In genomic region chr19:16207063-16207462, GRCh38 we compare ENCODE assay signal across 22 cellular contexts. TPM values are rescaled to one million over a fixed set of nuclear protein-coding genes. Genes with fewer than 3 reads are reported as not detected.
DNase-seq lines count a peak whose midpoint lies in the region; ATAC-seq and TF ChIP-seq lines count a peak whose summit lies in the region.
"Had no signal": no experiment of that assay in that cellular context is flagged by ENCODE, and none has a peak within 500 bp of the region (broad histone marks: within the 10 kb centered on the region; RNA-seq: fewer than 3 reads in every experiment).

No MANE protein-coding gene starts in this region.

- BruUV-seq in Caco-2 (replicated peaks; lab: Mats Ljungman, UMichigan): no TSS peak

- no peaks in the 10 kb centered on the region for H3K27me3 Mint-ChIP-seq in CD14-positive monocyte (ENCODE audit: low read depth in 3 of 3)
- no peaks in the 10 kb centered on the region for H3K27me3 Mint-ChIP-seq in Caco-2 (ENCODE audit: insufficient read depth, unreplicated experiment)
- no peaks in the 10 kb centered on the region for H3K27me3 Mint-ChIP-seq in activated T-helper 17 cell treated with anti-CD3 and anti-CD28 coated beads, Interleukin-2, amount 50 U/mL, for 72 hours
- no peaks in the 10 kb centered on the region for H3K27me3 Mint-ChIP-seq in naive thymus-derived CD4-positive, alpha-beta T cell
- H3K27me3 Mint-ChIP-seq: activated CD8-positive, alpha-beta memory T cell treated with anti-CD3 and anti-CD28 coated beads, Interleukin-2, amount 10 ng/mL, durations not matched to agents 7 days and 5 days had no signal

- H3K4me3 Mint-ChIP-seq in CD14-positive monocyte (no peak overlapping the region), Caco-2 (ENCODE audit: unreplicated experiment) (no peak overlapping the region)
- H3K4me3 Mint-ChIP-seq in activated T-helper 17 cell treated with anti-CD3 and anti-CD28 coated beads, Interleukin-2, amount 50 U/mL, for 72 hours: peak overlapping the region; percentile 20
- H3K4me3 Mint-ChIP-seq in naive thymus-derived CD4-positive, alpha-beta T cell: peak overlapping the region in 1 of 10 donors; percentile 14
- H3K4me3 Mint-ChIP-seq: activated CD8-positive, alpha-beta memory T cell treated with anti-CD3 and anti-CD28 coated beads, Interleukin-2, amount 10 ng/mL, durations not matched to agents 7 days and 5 days had no signal

- H3K4me1 Mint-ChIP-seq in CD14-positive monocyte (peaks cover under 1% of the 10 kb centered on the region), Caco-2 (ENCODE audit: low read depth, unreplicated experiment) (no peaks in the 10 kb centered on the region)
- peaks cover 37% of the 10 kb centered on the region for H3K4me1 Mint-ChIP-seq in activated T-helper 17 cell treated with anti-CD3 and anti-CD28 coated beads, Interleukin-2, amount 50 U/mL, for 72 hours
- H3K4me1 Mint-ChIP-seq in naive thymus-derived CD4-positive, alpha-beta T cell: peaks cover 20 to 60% (median 50%) of the 10 kb centered on the region in 7 donors

- H3K4me1 ChIP-seq in Caco-2: no peaks in the 10 kb centered on the region
- peaks cover 0 to 7% of the 10 kb centered on the region in 2 donors for H3K4me1 ChIP-seq in naive thymus-derived CD4-positive, alpha-beta T cell (ENCODE audit: control insufficient read depth in 2 of 2, insufficient read depth in 2 of 2, low read length in 2 of 2)
- H3K4me1 ChIP-seq: suprapubic skin had no signal

- intact Hi-C loops in CD14-positive monocyte (cut with micrococcal nuclease): no loop called here
- intact Hi-C loops in Caco-2 (cut with micrococcal nuclease; ENCODE audit: unreplicated experiment): no loop called here
- intact Hi-C loops in naive thymus-derived CD4-positive, alpha-beta T cell (cut with micrococcal nuclease): no loop called here

- no peaks in the 10 kb centered on the region for H3K27me3 ChIP-seq in Caco-2 (replicated peaks; ENCODE audit: control insufficient read depth, insufficient read depth, low read length)
- no peaks in the 10 kb centered on the region for H3K27me3 ChIP-seq in naive thymus-derived CD4-positive, alpha-beta T cell (ENCODE audit: control insufficient read depth in 2 of 2, insufficient read depth in 2 of 2, low read length in 2 of 2)
- H3K27me3 ChIP-seq: right atrium auricular region, suprapubic skin had no signal

- CTCF ChIA-PET in Caco-2 (lab: Charles Lee): interaction anchor here (0.7 kb wide), 1 partner anchor 249 kb away, joined by 3 read pairs; no protein-coding TSS in a partner anchor
- CTCF ChIA-PET in naive thymus-derived CD4-positive, alpha-beta T cell (lab: Charles Lee): interaction anchor here (1.5 kb wide), 1 partner anchor 40 kb away, joined by 4 read pairs; no protein-coding TSS in a partner anchor
- CTCF ChIA-PET in HEK293T (lab: Yijun Ruan, JAX): no interaction called here

- DNase-seq in CD14-positive monocyte (ENCODE audit: low spot score) (peak; percentile 28), Caco-2 (no peak), HEK293T (ENCODE audit: extremely low spot score) (no peak), foreskin fibroblast (no peak)
- DNase-seq in naive thymus-derived CD4-positive, alpha-beta T cell: no peak
- DNase-seq: activated CD4-positive, alpha-beta T cell treated with anti-CD3 and anti-CD28 coated beads for 4 hours; activated CD8-positive, alpha-beta memory T cell treated with anti-CD3 and anti-CD28 coated beads, Interleukin-2, amount 10 ng/mL, durations not matched to agents 7 days and 5 days; activated gamma-delta T cell treated with Interleukin-2 at 50 U/mL for 16 hours; caudate nucleus; DMS153; GF-D8; mesenchymal stem cell; NCI-H1930; NCI-H69 had no signal

- H3K4me3 ChIP-seq in Caco-2 (ENCODE audit: low read depth, low read length) (no peak overlapping the region), foreskin fibroblast (ENCODE audit: low read depth in 1 of 2, low read length in 2 of 2) (no peak overlapping the region)
- no peak overlapping the region for H3K4me3 ChIP-seq in naive thymus-derived CD4-positive, alpha-beta T cell (ENCODE audit: low read length)
- H3K4me3 ChIP-seq: right atrium auricular region, suprapubic skin had no signal

- ATAC-seq in activated T-helper 17 cell treated with anti-CD3 and anti-CD28 coated beads, Interleukin-2, amount 50 U/mL, for 72 hours (replicated peaks): no peak
- ATAC-seq in naive thymus-derived CD4-positive, alpha-beta T cell: no peak
- no peak for ATAC-seq in GM21390 (IDR thresholded peaks at IDR 0.05; ENCODE audit: unreplicated experiment)
- ATAC-seq: activated CD8-positive, alpha-beta memory T cell treated with anti-CD3 and anti-CD28 coated beads, Interleukin-2, amount 10 ng/mL, durations not matched to agents 7 days and 5 days; HCT116 had no signal

- H3K9me3 Mint-ChIP-seq in CD14-positive monocyte (peaks cover 0 to 1% (median 0%) of the 10 kb centered on the region in 7 donors), Caco-2 (ENCODE audit: unreplicated experiment) (no peaks in the 10 kb centered on the region)
- H3K9me3 Mint-ChIP-seq in activated T-helper 17 cell treated with anti-CD3 and anti-CD28 coated beads, Interleukin-2, amount 50 U/mL, for 72 hours: no peaks in the 10 kb centered on the region
- peaks cover 0 to 3% (median 0%) of the 10 kb centered on the region in 11 donors for H3K9me3 Mint-ChIP-seq in naive thymus-derived CD4-positive, alpha-beta T cell

- peak overlapping the region in 2 of 7 donors; percentile 27 to 38 for H3K27ac Mint-ChIP-seq in CD14-positive monocyte
- H3K27ac Mint-ChIP-seq in Caco-2 (ENCODE audit: unreplicated experiment): peak overlapping the region; percentile 29
- peak overlapping the region; percentile 74 for H3K27ac Mint-ChIP-seq in activated T-helper 17 cell treated with anti-CD3 and anti-CD28 coated beads, Interleukin-2, amount 50 U/mL, for 72 hours
- peak overlapping the region in 7 of 9 donors; percentile 57 to 94 (median 74) for H3K27ac Mint-ChIP-seq in naive thymus-derived CD4-positive, alpha-beta T cell
- H3K27ac Mint-ChIP-seq: activated CD8-positive, alpha-beta memory T cell treated with anti-CD3 and anti-CD28 coated beads, Interleukin-2, amount 10 ng/mL, durations not matched to agents 7 days and 5 days had no signal

- H3K36me3 ChIP-seq in Caco-2 (ENCODE audit: control insufficient read depth, insufficient read depth, low read length): peaks cover 6% of the 10 kb centered on the region
- peaks cover 4 to 88% (median 11%) of the 10 kb centered on the region in 3 experiments for H3K36me3 ChIP-seq in naive thymus-derived CD4-positive, alpha-beta T cell (ENCODE audit: control insufficient read depth in 2 of 3, insufficient read depth in 3 of 3, low read length in 3 of 3)

- POLR2A ChIA-PET in Caco-2 (lab: Charles Lee) (no interaction called here), HEK293T (lab: Yijun Ruan, JAX) (interaction anchor here (1.9 kb wide), 1 partner anchor 9 kb away, joined by 10 read pairs; the partner anchor contains the start of gene AP1M1)
- POLR2A ChIA-PET in naive thymus-derived CD4-positive, alpha-beta T cell (lab: Charles Lee): interaction anchor here (1.6 kb wide), 1 partner anchor 9 kb away, joined by 5 read pairs; the partner anchor contains the start of gene AP1M1

- H3K9me3 ChIP-seq in Caco-2: no peaks in the 10 kb centered on the region
- H3K9me3 ChIP-seq in naive thymus-derived CD4-positive, alpha-beta T cell (ENCODE audit: control insufficient read depth in 2 of 3, low read length in 3 of 3): no peaks in the 10 kb centered on the region
- H3K9me3 ChIP-seq: right atrium auricular region, suprapubic skin had no signal

- TF ChIP-seq CTCF in CD14-positive monocyte (IDR thresholded peaks at IDR 0.05) (no peak), Caco-2 (IDR thresholded peaks at IDR 0.05; ENCODE audit: insufficient read depth in 1 of 2, low read depth in 1 of 2, low read length in 1 of 2, severe bottlenecking in 1 of 2, unreplicated experiment in 1 of 2) (no peak), foreskin fibroblast (IDR thresholded peaks at IDR 0.05; ENCODE audit: low read depth, low read length) (no peak)

- H3K36me3 Mint-ChIP-seq in CD14-positive monocyte (peaks cover 89 to 98% of the 10 kb centered on the region in 2 donors), Caco-2 (ENCODE audit: insufficient read depth, unreplicated experiment) (peaks cover 73% of the 10 kb centered on the region)
- peaks cover 96% of the 10 kb centered on the region for H3K36me3 Mint-ChIP-seq in activated T-helper 17 cell treated with anti-CD3 and anti-CD28 coated beads, Interleukin-2, amount 50 U/mL, for 72 hours (ENCODE audit: low read depth)
- peaks cover 19 to 57% (median 41%) of the 10 kb centered on the region in 5 donors for H3K36me3 Mint-ChIP-seq in naive thymus-derived CD4-positive, alpha-beta T cell

- H3K27ac ChIP-seq in naive thymus-derived CD4-positive, alpha-beta T cell (ENCODE audit: low read depth, low read length): no peak overlapping the region
- H3K27ac ChIP-seq: right atrium auricular region, suprapubic skin had no signal

TF ChIP-seq in HEK293T, 16 proteins besides CTCF, POLR2A, EP300 and RAD21 (continues in another document):
- no peak for TF ChIP-seq FOXK2 (IDR thresholded peaks at IDR 0.05)
- TF ChIP-seq TARDBP (IDR thresholded peaks at IDR 0.05): no peak
- no peak for TF ChIP-seq PKNOX1 (IDR thresholded peaks at IDR 0.05)

RNA-seq across cellular contexts. Expression of gene AP1M1, which starts 9.4 kb away (rescaled TPM):
- 100 to 1,000 TPM; 133 to 134 TPM for polyA plus RNA-seq in CD14-positive monocyte
- 98.0 and 105 TPM in 2 replicates for total RNA-seq in Caco-2 (2022)
- total RNA-seq in activated T-helper 17 cell treated with anti-CD3 and anti-CD28 coated beads, Interleukin-2, amount 50 U/mL, for 72 hours: 100 to 1,000 TPM; 103 to 110 TPM
- 100 to 1,000 TPM in 4 of 5 experiments, 10 to 100 TPM in 1; 94.9 to 149 (median 125) TPM for total RNA-seq in naive thymus-derived CD4-positive, alpha-beta T cell
- 100 to 1,000 TPM; 134 to 169 TPM for polyA plus RNA-seq in naive thymus-derived CD4-positive, alpha-beta T cell

RNA-seq across cellular contexts. Expression of gene FAM32A, which starts 21.9 kb away (rescaled TPM):
- 100 to 1,000 TPM; 219 to 245 TPM for polyA plus RNA-seq in CD14-positive monocyte
- total RNA-seq in Caco-2 (2022): 113 and 126 TPM in 2 replicates
- 10 to 100 TPM; 43.0 to 61.9 TPM for total RNA-seq in activated T-helper 17 cell treated with anti-CD3 and anti-CD28 coated beads, Interleukin-2, amount 50 U/mL, for 72 hours
- 10 to 100 TPM; 45.9 to 69.4 (median 65.9) TPM for total RNA-seq in naive thymus-derived CD4-positive, alpha-beta T cell
- polyA plus RNA-seq in naive thymus-derived CD4-positive, alpha-beta T cell: 100 to 1,000 TPM; 139 to 177 TPM

RNA-seq across cellular contexts. Expression of gene CIB3, which starts 33.7 kb away (rescaled TPM):
- not detected for polyA plus RNA-seq in CD14-positive monocyte
- not detected in 2 replicates for total RNA-seq in Caco-2 (2022)
- total RNA-seq in activated T-helper 17 cell treated with anti-CD3 and anti-CD28 coated beads, Interleukin-2, amount 50 U/mL, for 72 hours: 1 to 10 TPM in 1 of 2 donors, not detected in 1; 1.1 TPM
- total RNA-seq in naive thymus-derived CD4-positive, alpha-beta T cell: not detected
- not detected for polyA plus RNA-seq in naive thymus-derived CD4-positive, alpha-beta T cell
- total RNA-seq: activated CD8-positive, alpha-beta memory T cell treated with anti-CD3 and anti-CD28 coated beads, Interleukin-2, amount 10 ng/mL, durations not matched to agents 7 days and 5 days; aorta; dermis microvascular lymphatic vessel endothelial cell; osteocyte; right atrium auricular region; suprapubic skin had no signal
